Comparison of ENCODE assay signal across 20 cellular contexts in the genomic region with DNA sequence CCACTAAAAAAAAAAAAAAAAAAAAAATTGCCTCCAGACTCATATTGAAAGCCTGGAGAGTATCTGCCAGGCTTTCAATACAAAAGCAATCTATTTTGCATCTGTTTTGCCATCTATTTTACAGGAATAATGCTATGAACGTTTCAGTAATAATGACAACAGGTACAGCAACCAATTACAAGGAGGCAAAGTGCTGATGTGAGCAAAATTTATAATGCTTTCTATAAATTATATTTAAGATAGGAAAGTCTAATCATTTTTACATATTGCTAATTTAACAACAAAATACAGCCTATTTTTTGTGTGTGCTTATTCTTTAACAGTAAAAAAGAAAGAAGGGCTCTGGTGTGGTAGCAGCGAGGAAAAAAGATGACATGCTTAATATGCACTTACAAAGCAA. TPM values are rescaled to one million over a fixed set of nuclear protein-coding genes. Genes with fewer than 3 reads are reported as not detected.
"Had no signal": no experiment of that assay in that cellular context is flagged by ENCODE, and none has a peak within 500 bp of the region (broad histone marks: within the 10 kb centered on the region; RNA-seq: fewer than 3 reads in every experiment).

No MANE protein-coding gene starts in this region.

- H3K9me3 Mint-ChIP-seq: IgD-negative memory B cell had no signal

- H3K27ac Mint-ChIP-seq: IgD-negative memory B cell had no signal

- H3K4me3 Mint-ChIP-seq: IgD-negative memory B cell had no signal

- DNase-seq: KBM-7, MV-4-11, NCI-H1048, NCI-H1417, NCI-H1436 treated with DMSO at 0.1 percent for 48 hours, NCI-H1694 treated with DMSO at 0.1 percent for 48 hours, NCI-H1930, NCI-H524 treated with DMSO at 0.1 percent for 48 hours, NCI-H774, Right ventricle myocardium superior, RPMI8226, SIG-M5 had no signal

- H3K27ac ChIP-seq: SJSA1, SK-N-MC had no signal

- H3K27me3 ChIP-seq: SJSA1 had no signal

- H3K27me3 Mint-ChIP-seq: IgD-negative memory B cell had no signal

- H3K4me3 ChIP-seq: SJSA1, SK-N-MC had no signal

- H3K9me3 ChIP-seq: SJSA1 had no signal

RNA-seq across cellular contexts. Expression of gene STRA8, which starts 32.3 kb away (rescaled TPM):
- total RNA-seq: HT-29; LHCN-M2; MCF 10A; NCI-H460; Right ventricle myocardium superior; SJSA1; T-helper 1 cell treated with Interleukin-12 subunit alpha and Interleukin-12 subunit beta and Interleukin-4 antibody, amounts not matched to agents 30 ng/mL and 1 ng/mL, for 36 hours had no signal
- polyA plus RNA-seq: IgD-negative memory B cell had no signal

RNA-seq across cellular contexts. Expression of gene TMEM140, which starts 53.5 kb away (rescaled TPM):
- total RNA-seq: MCF 10A had no signal
